In genomic region chr18:62399781-62400308, GRCh38 we compare ENCODE assay signal across 8 cellular contexts.
DNase-seq lines count a peak whose midpoint lies in the region; ATAC-seq and TF ChIP-seq lines count a peak whose summit lies in the region.

No MANE protein-coding gene starts in this region.

- no peak for ATAC-seq in naive thymus-derived CD8-positive, alpha-beta T cell

- POLR2A ChIA-PET in naive thymus-derived CD8-positive, alpha-beta T cell (lab: Charles Lee) = no interaction called here

- peaks cover 56% of the 10 kb centered on the region for H3K4me1 Mint-ChIP-seq in T-helper 2 cell treated with Interferon-gamma antibody and Interleukin-4, amounts not matched to agents 5 μg/mL and 100 μg/mL, for 36 hours (ENCODE audit: low read depth)
- H3K4me1 Mint-ChIP-seq in nephron progenitor cell = peaks cover 11% of the 10 kb centered on the region
- H3K4me1 Mint-ChIP-seq in naive thymus-derived CD8-positive, alpha-beta T cell = peaks cover 0 to 7% (median 0%) of the 10 kb centered on the region in 4 donors

- peaks cover 16% of the 10 kb centered on the region for H3K9me3 Mint-ChIP-seq in T-helper 2 cell treated with Interferon-gamma antibody and Interleukin-4, amounts not matched to agents 5 μg/mL and 100 μg/mL, for 36 hours
- peaks cover 4% of the 10 kb centered on the region for H3K9me3 Mint-ChIP-seq in nephron progenitor cell
- H3K9me3 Mint-ChIP-seq in naive thymus-derived CD8-positive, alpha-beta T cell = peaks cover 0 to 3% (median 0%) of the 10 kb centered on the region in 9 donors

- intact Hi-C loops in left ventricle myocardium inferior (cut with micrococcal nuclease) = no loop called here

- H3K27me3 ChIP-seq in left ventricle myocardium inferior (ENCODE audit: low read depth) = no peaks in the 10 kb centered on the region

- H3K36me3 Mint-ChIP-seq in T-helper 2 cell treated with Interferon-gamma antibody and Interleukin-4, amounts not matched to agents 5 μg/mL and 100 μg/mL, for 36 hours (ENCODE audit: low read depth) = peaks cover 7% of the 10 kb centered on the region
- H3K36me3 Mint-ChIP-seq in nephron progenitor cell (ENCODE audit: low read depth) = no peaks in the 10 kb centered on the region
- H3K36me3 Mint-ChIP-seq in naive thymus-derived CD8-positive, alpha-beta T cell = no peaks in the 10 kb centered on the region

- DNase-seq in SIG-M5 treated with dmso at 0.1 percent for 504 hours (lab: John Stamatoyannopoulos, UW; ENCODE audit: unreplicated experiment) (peak; percentile 7), SIG-M5 (lab: John Stamatoyannopoulos, UW) (no peak), HK-2 (ENCODE audit: unreplicated experiment) (peak; percentile 5), nephron progenitor cell (no peak), coronary artery (ENCODE audit: low spot score) (no peak), left ventricle myocardium inferior (no peak)
- DNase-seq in T-helper 2 cell treated with Interferon-gamma antibody and Interleukin-4, amounts not matched to agents 5 μg/mL and 100 μg/mL, for 36 hours (ENCODE audit: low spot score) = no peak
- DNase-seq in naive thymus-derived CD8-positive, alpha-beta T cell = no peak

- no peaks in the 10 kb centered on the region for H3K9me3 ChIP-seq in left ventricle myocardium inferior (replicated peaks)

- no peak overlapping the region for H3K4me3 ChIP-seq in coronary artery
- no peak overlapping the region for H3K4me3 ChIP-seq in left ventricle myocardium inferior

- no peaks in the 10 kb centered on the region for H3K4me1 ChIP-seq in left ventricle myocardium inferior

- H3K27ac ChIP-seq in coronary artery = no peak overlapping the region
- no peak overlapping the region for H3K27ac ChIP-seq in left ventricle myocardium inferior (replicated peaks)

- no peaks in the 10 kb centered on the region for H3K27me3 Mint-ChIP-seq in T-helper 2 cell treated with Interferon-gamma antibody and Interleukin-4, amounts not matched to agents 5 μg/mL and 100 μg/mL, for 36 hours (ENCODE audit: low read depth)
- H3K27me3 Mint-ChIP-seq in nephron progenitor cell (ENCODE audit: low read depth, poor library complexity) = peaks cover 2% of the 10 kb centered on the region
- H3K27me3 Mint-ChIP-seq in naive thymus-derived CD8-positive, alpha-beta T cell = peaks cover 0 to 3% (median 2%) of the 10 kb centered on the region in 5 donors

- no peaks in the 10 kb centered on the region for H3K36me3 ChIP-seq in left ventricle myocardium inferior

- H3K27ac Mint-ChIP-seq in T-helper 2 cell treated with Interferon-gamma antibody and Interleukin-4, amounts not matched to agents 5 μg/mL and 100 μg/mL, for 36 hours = peak overlapping the region; percentile 82
- H3K27ac Mint-ChIP-seq in nephron progenitor cell = peak overlapping the region; percentile 11
- H3K27ac Mint-ChIP-seq in naive thymus-derived CD8-positive, alpha-beta T cell = no peak overlapping the region

- peak overlapping the region; percentile 32 for H3K4me3 Mint-ChIP-seq in T-helper 2 cell treated with Interferon-gamma antibody and Interleukin-4, amounts not matched to agents 5 μg/mL and 100 μg/mL, for 36 hours
- no peak overlapping the region for H3K4me3 Mint-ChIP-seq in nephron progenitor cell
- no peak overlapping the region for H3K4me3 Mint-ChIP-seq in naive thymus-derived CD8-positive, alpha-beta T cell

- TF ChIP-seq CTCF in nephron progenitor cell (IDR thresholded peaks at IDR 0.05) = peak; percentile 31
- no peak for TF ChIP-seq CTCF in coronary artery (IDR thresholded peaks at IDR 0.05)
- TF ChIP-seq CTCF in left ventricle myocardium inferior (IDR thresholded peaks at IDR 0.05; ENCODE audit: borderline replicate concordance) = no peak

Comparison
In these comparisons a context has a peak if more than half of its experiments do, and no peak if none do; other contexts are left out.
1. DNase-seq: peak in SIG-M5 treated with dmso at 0.1 percent for 504 hours (single experiment) and HK-2 (single experiment); none in SIG-M5 (single experiment), T-helper 2 cell treated with Interferon-gamma antibody and Interleukin-4, amounts not matched to agents 5 μg/mL and 100 μg/mL, for 36 hours (single experiment), nephron progenitor cell (single experiment), naive thymus-derived CD8-positive, alpha-beta T cell (0 of 10), coronary artery (single experiment) and left ventricle myocardium inferior (single experiment).
2. H3K27ac Mint-ChIP-seq: peak in T-helper 2 cell treated with Interferon-gamma antibody and Interleukin-4, amounts not matched to agents 5 μg/mL and 100 μg/mL, for 36 hours (single experiment) and nephron progenitor cell (single experiment); none in naive thymus-derived CD8-positive, alpha-beta T cell (0 of 10).